ENCODE assay signal across 23 cellular contexts in the genomic region with DNA sequence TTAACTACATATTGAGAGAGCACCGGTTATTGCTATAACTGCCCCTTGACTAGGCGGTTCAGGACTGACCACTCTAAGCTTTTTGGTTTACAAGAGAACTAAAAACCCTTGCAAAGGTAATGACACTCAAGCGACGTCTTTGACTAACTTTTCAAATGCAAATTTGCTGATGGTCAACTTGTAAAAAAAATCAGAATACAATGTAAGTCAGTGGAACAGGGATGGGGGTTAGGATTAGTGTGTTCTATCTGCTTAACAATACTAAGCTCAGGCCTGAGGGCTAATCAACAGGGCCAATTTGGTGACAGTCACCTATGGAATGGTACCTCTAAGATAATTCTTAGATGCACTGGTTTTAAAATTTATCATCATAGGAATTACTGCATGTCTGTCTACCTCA. TPM values are rescaled to one million over a fixed set of nuclear protein-coding genes. Genes with fewer than 3 reads are reported as not detected.
"Had no signal": no experiment of that assay in that cellular context is flagged by ENCODE, and none has a peak within 500 bp of the region (broad histone marks: within the 10 kb centered on the region; RNA-seq: fewer than 3 reads in every experiment).

No MANE protein-coding gene starts in this region.

- H3K9me3 Mint-ChIP-seq: dendritic cell treated with granulocyte-macrophage colony-stimulating factor and Interleukin-4, amounts not matched to agents 40 ng/mL and 50 ng/mL, for 4 days; effector memory CD8-positive, alpha-beta T cell; natural killer cell treated with Interleukin-12 subunit alpha and Interleukin-12 subunit beta and Interleukin-15 and Interleukin-18, amount 100 ng/mL, for 72 hours; neural progenitor cell; stimulated activated effector memory CD8-positive, alpha-beta T cell treated with anti-CD3 and anti-CD28 coated beads, Interleukin-12 subunit alpha, Interleukin-12 subunit beta, amount 100 ng/mL, for 72 hours; stimulated activated naive CD8-positive, alpha-beta T cell treated with anti-CD3 and anti-CD28 coated beads, Interleukin-15, Interleukin-2, amounts not matched to agents 100 ng/mL and 50 ng/mL, for 24 hours had no signal

- H3K4me3 ChIP-seq: esophagus squamous epithelium, gastroesophageal sphincter, neural progenitor cell, psoas muscle, right lobe of liver, tibial artery had no signal

- H3K36me3 ChIP-seq: neural progenitor cell had no signal

- DNase-seq: effector memory CD8-positive, alpha-beta T cell; esophagus squamous epithelium; foreskin fibroblast; glutamatergic neuron; left colon; left ventricle myocardium superior; nucleus accumbens; psoas muscle; retina; right lobe of liver; stimulated activated CD4-positive, alpha-beta T cell treated with anti-CD3 and anti-CD28 coated beads, Interleukin-4, amount 100 ng/mL, for 1 hour; stimulated activated CD8-positive, alpha-beta memory T cell treated with anti-CD3 and anti-CD28 coated beads, Interleukin-4, amount 100 ng/mL, for 48 hours; tibial artery had no signal

- H3K27me3 ChIP-seq: esophagus squamous epithelium, gastroesophageal sphincter, neural progenitor cell, right lobe of liver, tibial artery had no signal

- H3K4me1 Mint-ChIP-seq: stimulated activated effector memory CD8-positive, alpha-beta T cell treated with anti-CD3 and anti-CD28 coated beads, Interleukin-12 subunit alpha, Interleukin-12 subunit beta, amount 100 ng/mL, for 72 hours had no signal

- H3K4me1 ChIP-seq: right lobe of liver, tibial artery had no signal

- H3K9me3 ChIP-seq: esophagus squamous epithelium, gastroesophageal sphincter, psoas muscle, right lobe of liver, tibial artery had no signal

- H3K27ac ChIP-seq: esophagus squamous epithelium, gastroesophageal sphincter, neural progenitor cell, parathyroid adenoma, psoas muscle, right lobe of liver, tibial artery had no signal

- H3K4me3 Mint-ChIP-seq: dendritic cell treated with granulocyte-macrophage colony-stimulating factor and Interleukin-4, amounts not matched to agents 40 ng/mL and 50 ng/mL, for 4 days; effector memory CD8-positive, alpha-beta T cell; natural killer cell treated with Interleukin-12 subunit alpha and Interleukin-12 subunit beta and Interleukin-15 and Interleukin-18, amount 100 ng/mL, for 72 hours; neural progenitor cell; stimulated activated effector memory CD8-positive, alpha-beta T cell treated with anti-CD3 and anti-CD28 coated beads, Interleukin-12 subunit alpha, Interleukin-12 subunit beta, amount 100 ng/mL, for 72 hours; stimulated activated naive CD8-positive, alpha-beta T cell treated with anti-CD3 and anti-CD28 coated beads, Interleukin-15, Interleukin-2, amounts not matched to agents 100 ng/mL and 50 ng/mL, for 24 hours had no signal

- H3K27me3 Mint-ChIP-seq: dendritic cell treated with granulocyte-macrophage colony-stimulating factor and Interleukin-4, amounts not matched to agents 40 ng/mL and 50 ng/mL, for 4 days; effector memory CD8-positive, alpha-beta T cell; natural killer cell treated with Interleukin-12 subunit alpha and Interleukin-12 subunit beta and Interleukin-15 and Interleukin-18, amount 100 ng/mL, for 72 hours; stimulated activated naive CD8-positive, alpha-beta T cell treated with anti-CD3 and anti-CD28 coated beads, Interleukin-15, Interleukin-2, amounts not matched to agents 100 ng/mL and 50 ng/mL, for 24 hours had no signal

- ATAC-seq: effector memory CD8-positive, alpha-beta T cell; gastroesophageal sphincter; left colon; left ventricle myocardium superior; natural killer cell treated with Interleukin-12 subunit alpha and Interleukin-12 subunit beta and Interleukin-15 and Interleukin-18, amount 100 ng/mL, for 72 hours; psoas muscle; right lobe of liver; stimulated activated effector memory CD8-positive, alpha-beta T cell treated with anti-CD3 and anti-CD28 coated beads, Interleukin-12 subunit alpha, Interleukin-12 subunit beta, amount 100 ng/mL, for 72 hours had no signal

- H3K27ac Mint-ChIP-seq: dendritic cell treated with granulocyte-macrophage colony-stimulating factor and Interleukin-4, amounts not matched to agents 40 ng/mL and 50 ng/mL, for 4 days; natural killer cell treated with Interleukin-12 subunit alpha and Interleukin-12 subunit beta and Interleukin-15 and Interleukin-18, amount 100 ng/mL, for 72 hours; neural progenitor cell; stimulated activated effector memory CD8-positive, alpha-beta T cell treated with anti-CD3 and anti-CD28 coated beads, Interleukin-12 subunit alpha, Interleukin-12 subunit beta, amount 100 ng/mL, for 72 hours; stimulated activated naive CD8-positive, alpha-beta T cell treated with anti-CD3 and anti-CD28 coated beads, Interleukin-15, Interleukin-2, amounts not matched to agents 100 ng/mL and 50 ng/mL, for 24 hours had no signal

RNA-seq across cellular contexts. Expression of a gene that starts 57.1 kb away (rescaled TPM):
- total RNA-seq: epithelial cell of proximal tubule, kidney epithelial cell, lung microvascular endothelial cell had no signal
